8 cellular contexts compared by ENCODE assay signal in genomic region chr6:16419636-16420331, GRCh38.
DNase-seq lines count a peak whose midpoint lies in the region; ATAC-seq and TF ChIP-seq lines count a peak whose summit lies in the region.

No MANE protein-coding gene starts in this region.

- no peak overlapping the region for H3K4me3 ChIP-seq in uterus

- no peaks in the 10 kb centered on the region for H3K9me3 ChIP-seq in T-helper 17 cell (ENCODE audit: control insufficient read depth, low read length, poor library complexity, severe bottlenecking)
- H3K9me3 ChIP-seq in uterus: no peaks in the 10 kb centered on the region

- no peak for TF ChIP-seq POLR2A in uterus (IDR thresholded peaks at IDR 0.05)

- H3K27ac ChIP-seq in uterus: peak overlapping the region; percentile 36 to 66

- no peak overlapping the region for H3K4me3 Mint-ChIP-seq in activated naive CD4-positive, alpha-beta T cell treated with anti-CD3 and anti-CD28 coated beads, Interleukin-2, amount 50 U/mL, for 24 hours
- peak overlapping the region; percentile 87 for H3K4me3 Mint-ChIP-seq in T-helper 17 cell

- H3K36me3 Mint-ChIP-seq in activated naive CD4-positive, alpha-beta T cell treated with anti-CD3 and anti-CD28 coated beads, Interleukin-2, amount 50 U/mL, for 24 hours: peaks cover 2% of the 10 kb centered on the region
- H3K36me3 Mint-ChIP-seq in T-helper 17 cell (ENCODE audit: low read depth): no peaks in the 10 kb centered on the region

- no peaks in the 10 kb centered on the region for H3K36me3 ChIP-seq in uterus

- H3K27ac Mint-ChIP-seq in activated naive CD4-positive, alpha-beta T cell treated with anti-CD3 and anti-CD28 coated beads, Interleukin-2, amount 50 U/mL, for 24 hours: peak overlapping the region; percentile 98
- peak overlapping the region; percentile 98 for H3K27ac Mint-ChIP-seq in T-helper 17 cell

- no peaks in the 10 kb centered on the region for H3K9me3 Mint-ChIP-seq in activated naive CD4-positive, alpha-beta T cell treated with anti-CD3 and anti-CD28 coated beads, Interleukin-2, amount 50 U/mL, for 24 hours

- no peaks in the 10 kb centered on the region for H3K27me3 Mint-ChIP-seq in activated naive CD4-positive, alpha-beta T cell treated with anti-CD3 and anti-CD28 coated beads, Interleukin-2, amount 50 U/mL, for 24 hours
- H3K27me3 Mint-ChIP-seq in T-helper 17 cell: no peaks in the 10 kb centered on the region

- peaks cover 0 to 6% of the 10 kb centered on the region in 2 donors for H3K4me1 ChIP-seq in uterus

- TF ChIP-seq CTCF in uterus (IDR thresholded peaks at IDR 0.05): no peak

- no peak for DNase-seq in activated naive CD4-positive, alpha-beta T cell treated with anti-CD3 and anti-CD28 coated beads, Interleukin-2, amount 50 U/mL, for 16 hours
- DNase-seq in T-helper 17 cell (no peak), uterus (no peak), medulla oblongata (ENCODE audit: extremely low spot score) (no peak), NCI-H345 treated with DMSO at 0.1 percent for 48 hours (lab: John Stamatoyannopoulos, UW; ENCODE audit: unreplicated experiment) (no peak)
- no peak for DNase-seq in activated CD4-positive, alpha-beta T cell treated with anti-CD3 and anti-CD28 coated beads for 1 hour

- ATAC-seq in HG02884 (IDR thresholded peaks at IDR 0.05; ENCODE audit: unreplicated experiment) (peak; percentile 53), T-helper 17 cell (peak; percentile 22)

- intact Hi-C loops in uterus (cut with DNase I; ENCODE audit: low total_unique reads): no loop called here

- no peaks in the 10 kb centered on the region for H3K27me3 ChIP-seq in uterus

- H3K4me1 Mint-ChIP-seq in activated naive CD4-positive, alpha-beta T cell treated with anti-CD3 and anti-CD28 coated beads, Interleukin-2, amount 50 U/mL, for 24 hours: peaks cover 42% of the 10 kb centered on the region
- peaks cover 57% of the 10 kb centered on the region for H3K4me1 Mint-ChIP-seq in T-helper 17 cell
